22 cellular contexts compared by ENCODE assay signal in the genomic region with DNA sequence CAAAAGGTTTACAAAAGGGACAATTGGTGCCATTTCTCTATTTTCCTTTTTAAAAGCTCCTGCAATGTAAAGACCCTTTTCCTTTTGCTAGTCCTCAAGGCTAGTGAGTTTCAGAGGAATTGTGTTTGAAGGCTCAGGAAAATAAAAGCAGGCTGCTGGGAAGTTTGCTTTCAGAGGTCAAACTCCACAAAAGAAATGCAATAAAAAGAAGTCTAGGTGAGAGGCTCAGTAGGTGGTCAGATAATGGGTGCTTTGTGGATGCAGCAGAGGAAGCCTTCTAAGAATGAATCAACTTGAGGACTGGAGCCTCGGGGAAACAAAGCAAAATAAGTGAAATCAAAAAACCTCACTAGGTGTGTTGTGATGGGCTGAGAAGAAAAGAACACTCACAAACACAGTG. TPM values are rescaled to one million over a fixed set of nuclear protein-coding genes. Genes with fewer than 3 reads are reported as not detected.
"Had no signal": no experiment of that assay in that cellular context is flagged by ENCODE, and none has a peak within 500 bp of the region (broad histone marks: within the 10 kb centered on the region; RNA-seq: fewer than 3 reads in every experiment).

No MANE protein-coding gene starts in this region.

- H3K36me3 ChIP-seq: esophagus muscularis mucosa, gastroesophageal sphincter, heart left ventricle, left ventricle myocardium inferior, neutrophil, thoracic aorta, upper lobe of right lung, WERI-Rb-1 had no signal

- H3K27ac ChIP-seq: esophagus muscularis mucosa, gastroesophageal sphincter, heart left ventricle, left ventricle myocardium inferior, neutrophil, thoracic aorta, upper lobe of right lung, WERI-Rb-1 had no signal

- DNase-seq: activated CD4-positive, alpha-beta T cell treated with anti-CD3 and anti-CD28 coated beads, Interleukin-2, amount 50 U/mL, for 4 hours; amniotic stem cell; effector CD8-positive, alpha-beta T cell; heart left ventricle; left ventricle myocardium inferior; naive thymus-derived CD4-positive, alpha-beta T cell; stimulated activated CD4-positive, alpha-beta T cell treated with anti-CD3 and anti-CD28 coated beads, Interleukin-4, amount 100 ng/mL, for 24 hours; T-helper 2 cell; upper lobe of right lung; WERI-Rb-1 had no signal

- H3K27me3 Mint-ChIP-seq: dendritic cell treated with granulocyte-macrophage colony-stimulating factor and Interleukin-4, amounts not matched to agents 40 ng/mL and 50 ng/mL, for 4 days had no signal

- ATAC-seq: gastroesophageal sphincter; heart left ventricle; naive thymus-derived CD4-positive, alpha-beta T cell; sciatic nerve; stimulated activated effector memory CD8-positive, alpha-beta T cell treated with anti-CD3 and anti-CD28 coated beads, Interleukin-12 subunit alpha, Interleukin-12 subunit beta, amount 100 ng/mL, for 72 hours; upper lobe of right lung had no signal

- H3K4me3 ChIP-seq: esophagus muscularis mucosa, gastroesophageal sphincter, heart left ventricle, left ventricle myocardium inferior, thoracic aorta, upper lobe of right lung had no signal

- H3K27me3 ChIP-seq: neutrophil, upper lobe of right lung had no signal

- H3K36me3 Mint-ChIP-seq: activated naive CD8-positive, alpha-beta T cell; naive thymus-derived CD4-positive, alpha-beta T cell; stimulated activated effector memory CD8-positive, alpha-beta T cell treated with anti-CD3 and anti-CD28 coated beads, Interleukin-12 subunit alpha, Interleukin-12 subunit beta, amount 100 ng/mL, for 72 hours had no signal

- H3K9me3 ChIP-seq: esophagus muscularis mucosa, heart left ventricle, left ventricle myocardium inferior, neutrophil, thoracic aorta, upper lobe of right lung had no signal

- H3K4me1 ChIP-seq: esophagus muscularis mucosa, gastroesophageal sphincter, heart left ventricle, left ventricle myocardium inferior, upper lobe of right lung had no signal

- H3K4me3 Mint-ChIP-seq: activated naive CD8-positive, alpha-beta T cell; dendritic cell treated with granulocyte-macrophage colony-stimulating factor and Interleukin-4, amounts not matched to agents 40 ng/mL and 50 ng/mL, for 4 days; naive thymus-derived CD4-positive, alpha-beta T cell; stimulated activated effector memory CD8-positive, alpha-beta T cell treated with anti-CD3 and anti-CD28 coated beads, Interleukin-12 subunit alpha, Interleukin-12 subunit beta, amount 100 ng/mL, for 72 hours had no signal

- H3K9me3 Mint-ChIP-seq: dendritic cell treated with granulocyte-macrophage colony-stimulating factor and Interleukin-4, amounts not matched to agents 40 ng/mL and 50 ng/mL, for 4 days; naive thymus-derived CD4-positive, alpha-beta T cell; stimulated activated effector memory CD8-positive, alpha-beta T cell treated with anti-CD3 and anti-CD28 coated beads, Interleukin-12 subunit alpha, Interleukin-12 subunit beta, amount 100 ng/mL, for 72 hours had no signal

- H3K4me1 Mint-ChIP-seq: naive thymus-derived CD4-positive, alpha-beta T cell; stimulated activated effector memory CD8-positive, alpha-beta T cell treated with anti-CD3 and anti-CD28 coated beads, Interleukin-12 subunit alpha, Interleukin-12 subunit beta, amount 100 ng/mL, for 72 hours had no signal

- H3K27ac Mint-ChIP-seq: activated naive CD8-positive, alpha-beta T cell; dendritic cell treated with granulocyte-macrophage colony-stimulating factor and Interleukin-4, amounts not matched to agents 40 ng/mL and 50 ng/mL, for 4 days; naive thymus-derived CD4-positive, alpha-beta T cell; stimulated activated effector memory CD8-positive, alpha-beta T cell treated with anti-CD3 and anti-CD28 coated beads, Interleukin-12 subunit alpha, Interleukin-12 subunit beta, amount 100 ng/mL, for 72 hours had no signal

RNA-seq across cellular contexts. Expression of a gene that starts 10.3 kb away (rescaled TPM):
- total RNA-seq: activated CD8-positive, alpha-beta memory T cell treated with anti-CD3 and anti-CD28 coated beads for 36 hours; endothelial cell of umbilical vein; esophagus muscularis mucosa; gastroesophageal sphincter; heart left ventricle; kidney epithelial cell; left ventricle myocardium inferior; mammary epithelial cell; naive thymus-derived CD4-positive, alpha-beta T cell; sciatic nerve; upper lobe of right lung had no signal
- polyA plus RNA-seq: endothelial cell of umbilical vein; heart left ventricle; mammary epithelial cell; naive thymus-derived CD4-positive, alpha-beta T cell had no signal
